Comparison of ENCODE assay signal across 17 cellular contexts in genomic region chr18:79875931-79876461, GRCh38.
"Had no signal": no experiment of that assay in that cellular context is flagged by ENCODE, and none has a peak within 500 bp of the region (broad histone marks: within the 10 kb centered on the region; RNA-seq: fewer than 3 reads in every experiment).

No MANE protein-coding gene starts in this region.

- DNase-seq: activated CD4-positive, alpha-beta T cell treated with anti-CD3 and anti-CD28 coated beads, Interleukin-2, amount 10 ng/mL, durations not matched to agents 24 days and 14 days; activated CD8-positive, alpha-beta T cell treated with anti-CD3 and anti-CD28 coated beads, Interleukin-2, amount 10 ng/mL, durations not matched to agents 7 days and 5 days; activated naive CD4-positive, alpha-beta T cell treated with anti-CD3 and anti-CD28 coated beads, Interleukin-2, amount 50 U/mL, for 16 hours; central memory CD4-positive, alpha-beta T cell; cortex of kidney; effector CD8-positive, alpha-beta T cell; mesendoderm; occipital lobe; T-helper 2 cell had no signal

- H3K9me3 ChIP-seq: left lung, prostate gland, thoracic aorta had no signal

- H3K4me1 Mint-ChIP-seq: activated CD4-positive, alpha-beta T cell treated with anti-CD3 and anti-CD28 coated beads, Interleukin-2, amount 10 ng/mL, durations not matched to agents 24 days and 14 days; stimulated activated naive CD8-positive, alpha-beta T cell treated with anti-CD3 and anti-CD28 coated beads, Interleukin-15, amount 100 ng/mL, for 72 hours; WTC11 had no signal

- ATAC-seq: activated CD8-positive, alpha-beta T cell treated with anti-CD3 and anti-CD28 coated beads, Interleukin-2, amount 10 ng/mL, durations not matched to agents 7 days and 5 days; left lung; sciatic nerve; stimulated activated naive CD8-positive, alpha-beta T cell treated with anti-CD3 and anti-CD28 coated beads, Interleukin-15, amount 100 ng/mL, for 72 hours; WTC11 had no signal

- H3K4me3 ChIP-seq: left lung, prostate gland, thoracic aorta had no signal

- H3K9me3 Mint-ChIP-seq: activated CD4-positive, alpha-beta T cell treated with anti-CD3 and anti-CD28 coated beads, Interleukin-2, amount 10 ng/mL, durations not matched to agents 24 days and 14 days; activated T-helper 2 cell treated with anti-CD3 and anti-CD28 coated beads, Interferon-gamma antibody, Interleukin-2, Interleukin-4, amounts not matched to agents 10 μg/mL and 5 μg/mL and 100 μg/mL, durations not matched to agents 14 hours and 24 hours and 36 hours; WTC11 had no signal

- H3K4me1 ChIP-seq: left lung, prostate gland had no signal

- H3K27ac ChIP-seq: left lung, prostate gland, thoracic aorta had no signal

- H3K36me3 ChIP-seq: left lung, prostate gland, thoracic aorta had no signal

- H3K4me3 Mint-ChIP-seq: activated CD4-positive, alpha-beta T cell treated with anti-CD3 and anti-CD28 coated beads, Interleukin-2, amount 10 ng/mL, durations not matched to agents 24 days and 14 days; activated CD8-positive, alpha-beta T cell treated with anti-CD3 and anti-CD28 coated beads, Interleukin-2, amount 10 ng/mL, durations not matched to agents 7 days and 5 days; nephron; stimulated activated naive CD8-positive, alpha-beta T cell treated with anti-CD3 and anti-CD28 coated beads, Interleukin-15, amount 100 ng/mL, for 72 hours; WTC11 had no signal

- H3K27me3 Mint-ChIP-seq: activated CD4-positive, alpha-beta T cell treated with anti-CD3 and anti-CD28 coated beads, Interleukin-2, amount 10 ng/mL, durations not matched to agents 24 days and 14 days; stimulated activated naive CD8-positive, alpha-beta T cell treated with anti-CD3 and anti-CD28 coated beads, Interleukin-15, amount 100 ng/mL, for 72 hours had no signal

- H3K27ac Mint-ChIP-seq: activated CD4-positive, alpha-beta T cell treated with anti-CD3 and anti-CD28 coated beads, Interleukin-2, amount 10 ng/mL, durations not matched to agents 24 days and 14 days; activated CD8-positive, alpha-beta T cell treated with anti-CD3 and anti-CD28 coated beads, Interleukin-2, amount 10 ng/mL, durations not matched to agents 7 days and 5 days; activated T-helper 2 cell treated with anti-CD3 and anti-CD28 coated beads, Interferon-gamma antibody, Interleukin-2, Interleukin-4, amounts not matched to agents 10 μg/mL and 5 μg/mL and 100 μg/mL, durations not matched to agents 14 hours and 24 hours and 36 hours; nephron had no signal

- H3K36me3 Mint-ChIP-seq: WTC11 had no signal
